Comparison of ENCODE assay signal across 12 cellular contexts in genomic region chr4:7199129-7199725, GRCh38. TPM values are rescaled to one million over a fixed set of nuclear protein-coding genes. Genes with fewer than 3 reads are reported as not detected.
"Had no signal": no experiment of that assay in that cellular context is flagged by ENCODE, and none has a peak within 500 bp of the region (broad histone marks: within the 10 kb centered on the region; RNA-seq: fewer than 3 reads in every experiment).

No MANE protein-coding gene starts in this region.

- H3K9me3 ChIP-seq: gastroesophageal sphincter, transverse colon had no signal

- H3K4me3 Mint-ChIP-seq: activated CD4-positive, alpha-beta memory T cell treated with anti-CD3 and anti-CD28 coated beads, Interleukin-2, amount 10 ng/mL, durations not matched to agents 7 days and 5 days; activated CD4-positive, alpha-beta T cell treated with anti-CD3 and anti-CD28 coated beads for 36 hours; activated naive CD8-positive, alpha-beta T cell treated with anti-CD3 and anti-CD28 coated beads, Interleukin-2, amount 50 U/mL, for 24 hours; nephron had no signal

- ATAC-seq: activated CD4-positive, alpha-beta T cell treated with anti-CD3 and anti-CD28 coated beads for 36 hours; activated naive CD8-positive, alpha-beta T cell treated with anti-CD3 and anti-CD28 coated beads, Interleukin-2, amount 50 U/mL, for 24 hours; gastroesophageal sphincter had no signal

- DNase-seq: activated CD4-positive, alpha-beta memory T cell treated with anti-CD3 and anti-CD28 coated beads, Interleukin-2, amount 10 ng/mL, durations not matched to agents 7 days and 5 days; activated CD4-positive, alpha-beta T cell treated with anti-CD3 and anti-CD28 coated beads for 36 hours; activated naive CD8-positive, alpha-beta T cell treated with anti-CD3 and anti-CD28 coated beads, Interleukin-2, amount 50 U/mL, for 24 hours; activated T-cell treated with anti-CD3 and anti-CD28 coated beads, Interleukin-2, amount 50 U/mL, for 48 hours; stimulated activated CD4-positive, alpha-beta T cell treated with anti-CD3 and anti-CD28 coated beads, Interleukin-4, amount 100 ng/mL, for 4 hours; T1000; transverse colon had no signal

- H3K9me3 Mint-ChIP-seq: activated CD4-positive, alpha-beta memory T cell treated with anti-CD3 and anti-CD28 coated beads, Interleukin-2, amount 10 ng/mL, durations not matched to agents 7 days and 5 days; activated naive CD8-positive, alpha-beta T cell treated with anti-CD3 and anti-CD28 coated beads, Interleukin-2, amount 50 U/mL, for 24 hours; nephron had no signal

- H3K4me1 Mint-ChIP-seq: activated CD4-positive, alpha-beta memory T cell treated with anti-CD3 and anti-CD28 coated beads, Interleukin-2, amount 10 ng/mL, durations not matched to agents 7 days and 5 days; activated CD4-positive, alpha-beta T cell treated with anti-CD3 and anti-CD28 coated beads for 36 hours; activated naive CD8-positive, alpha-beta T cell treated with anti-CD3 and anti-CD28 coated beads, Interleukin-2, amount 50 U/mL, for 24 hours had no signal

- H3K4me3 ChIP-seq: gastroesophageal sphincter, transverse colon had no signal

- H3K27ac ChIP-seq: epithelial cell of prostate, transverse colon had no signal

- H3K36me3 ChIP-seq: gastroesophageal sphincter, transverse colon had no signal

- H3K27ac Mint-ChIP-seq: activated CD4-positive, alpha-beta memory T cell treated with anti-CD3 and anti-CD28 coated beads, Interleukin-2, amount 10 ng/mL, durations not matched to agents 7 days and 5 days; activated CD4-positive, alpha-beta T cell treated with anti-CD3 and anti-CD28 coated beads for 36 hours; activated naive CD8-positive, alpha-beta T cell treated with anti-CD3 and anti-CD28 coated beads, Interleukin-2, amount 50 U/mL, for 24 hours had no signal

RNA-seq across cellular contexts. Expression of gene SORCS2, which starts 6.9 kb away (rescaled TPM):
- total RNA-seq: pulmonary artery endothelial cell, SK-MEL-5 had no signal
